ENCODE assay signal across 12 cellular contexts in the genomic region with DNA sequence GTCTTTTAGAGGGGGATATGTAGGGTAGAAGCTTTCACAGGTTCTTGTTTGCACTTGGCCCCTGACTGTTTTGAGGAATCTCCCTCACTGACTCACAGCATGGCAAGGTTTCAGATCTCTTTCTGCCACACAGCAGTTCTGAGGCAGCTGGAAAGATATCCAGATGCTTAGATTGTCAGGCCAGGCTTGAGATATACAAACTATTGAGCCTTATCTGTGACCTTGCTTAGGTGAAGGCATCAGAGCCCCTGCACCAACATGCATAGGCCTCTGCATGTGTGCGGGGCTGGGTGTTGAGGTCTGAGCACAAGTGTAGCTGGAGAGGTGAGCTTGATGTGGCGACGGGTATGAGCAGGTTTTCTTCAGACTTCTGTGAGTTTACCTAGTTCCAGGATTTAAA.
DNase-seq lines count a peak whose midpoint lies in the region; ATAC-seq and TF ChIP-seq lines count a peak whose summit lies in the region.
"Had no signal": no experiment of that assay in that cellular context is flagged by ENCODE, and none has a peak within 500 bp of the region (broad histone marks: within the 10 kb centered on the region; RNA-seq: fewer than 3 reads in every experiment).

No MANE protein-coding gene starts in this region.

- peaks cover 2% of the 10 kb centered on the region for H3K27me3 Mint-ChIP-seq in glutamatergic neuron (ENCODE audit: unreplicated experiment)

- no peaks in the 10 kb centered on the region for H4K20me1 ChIP-seq in Karpas-422 (ENCODE audit: insufficient read depth, low read depth, low read length)

- ATAC-seq in HG03521 (IDR thresholded peaks at IDR 0.05; ENCODE audit: unreplicated experiment), result no peak
- ATAC-seq: left colon had no signal

- H3K9me2 ChIP-seq in Karpas-422 (replicated peaks; ENCODE audit: insufficient read depth, low read length), result no peaks in the 10 kb centered on the region

- no peak for TF ChIP-seq CTCF in glutamatergic neuron (IDR thresholded peaks at IDR 0.05; ENCODE audit: partially characterized antibody, unreplicated experiment)

- H3K4me3 Mint-ChIP-seq in glutamatergic neuron (ENCODE audit: unreplicated experiment), result no peak overlapping the region

- no peak overlapping the region for H3K9ac ChIP-seq in Karpas-422 (ENCODE audit: low read length)

- no peak overlapping the region for H2AFZ ChIP-seq in Karpas-422 (ENCODE audit: low read length)

- no peak overlapping the region for H3K27ac ChIP-seq in Karpas-422 (ENCODE audit: low read length)
- H3K27ac ChIP-seq: coronary artery, SJSA1 had no signal

- DNase-seq in CD1c-positive myeloid dendritic cell (ENCODE audit: extremely low spot score), result peak; percentile 26
- peak in 72 of 76 experiments; percentile 11 to 91 (median 73) for DNase-seq in HUDEP-2 (lab: John Stamatoyannopoulos, UW; ENCODE audit: unreplicated experiment in 76 of 76)
- DNase-seq in amniotic epithelial cell (ENCODE audit: low read depth), result peak; percentile 75
- peak; percentile 17 for DNase-seq in iPS DF 19.7 (ENCODE audit: low read depth, low spot score)
- DNase-seq in glutamatergic neuron, result no peak
- DNase-seq in Karpas-422, result no peak
- DNase-seq in stimulated activated CD4-positive, alpha-beta T cell treated with anti-CD3 and anti-CD28 coated beads, Interleukin-4, amount 100 ng/mL, for 4 hours, result no peak
- DNase-seq: left colon, NCI-H2081 had no signal

- H3K27me3 ChIP-seq in Karpas-422 (ENCODE audit: low read length), result no peaks in the 10 kb centered on the region
- H3K27me3 ChIP-seq: SJSA1 had no signal

- no peak overlapping the region for H3K4me3 ChIP-seq in Karpas-422 (ENCODE audit: low read length)
- H3K4me3 ChIP-seq: coronary artery, SJSA1 had no signal

- no peaks in the 10 kb centered on the region for H3K4me1 ChIP-seq in Karpas-422 (ENCODE audit: low read length)
- H3K4me1 ChIP-seq: SJSA1 had no signal

- H3K4me1 Mint-ChIP-seq in glutamatergic neuron (ENCODE audit: low read depth, unreplicated experiment), result peaks cover 8% of the 10 kb centered on the region

- H3K4me2 ChIP-seq in Karpas-422 (ENCODE audit: low read depth, low read length, poor library complexity, severe bottlenecking), result no peak overlapping the region

- H3K27ac Mint-ChIP-seq in glutamatergic neuron (ENCODE audit: unreplicated experiment), result no peak overlapping the region

- peaks cover 10% of the 10 kb centered on the region for H3K9me3 Mint-ChIP-seq in glutamatergic neuron (ENCODE audit: unreplicated experiment)

- peaks cover 25% of the 10 kb centered on the region for H3K36me3 ChIP-seq in Karpas-422 (ENCODE audit: insufficient read depth, low read length)
- H3K36me3 ChIP-seq: SJSA1 had no signal

- peaks cover 44% of the 10 kb centered on the region for H3K79me2 ChIP-seq in Karpas-422 (ENCODE audit: low read length)

- H3K36me3 Mint-ChIP-seq in glutamatergic neuron (ENCODE audit: unreplicated experiment), result peaks cover 49% of the 10 kb centered on the region

- H3K9me3 ChIP-seq in Karpas-422 (ENCODE audit: low read length), result no peaks in the 10 kb centered on the region
- H3K9me3 ChIP-seq: SJSA1 had no signal

Comparison
In these comparisons a context has a peak if more than half of its experiments do, and no peak if none do; other contexts are left out.
1. DNase-seq: peak in CD1c-positive myeloid dendritic cell (single experiment), HUDEP-2 (72 of 76), amniotic epithelial cell (single experiment) and iPS DF 19.7 (single experiment); none in glutamatergic neuron (single experiment), Karpas-422 (single experiment) and stimulated activated CD4-positive, alpha-beta T cell treated with anti-CD3 and anti-CD28 coated beads, Interleukin-4, amount 100 ng/mL, for 4 hours (0 of 2).